Comparison of ENCODE assay signal across 8 cellular contexts in the genomic region with DNA sequence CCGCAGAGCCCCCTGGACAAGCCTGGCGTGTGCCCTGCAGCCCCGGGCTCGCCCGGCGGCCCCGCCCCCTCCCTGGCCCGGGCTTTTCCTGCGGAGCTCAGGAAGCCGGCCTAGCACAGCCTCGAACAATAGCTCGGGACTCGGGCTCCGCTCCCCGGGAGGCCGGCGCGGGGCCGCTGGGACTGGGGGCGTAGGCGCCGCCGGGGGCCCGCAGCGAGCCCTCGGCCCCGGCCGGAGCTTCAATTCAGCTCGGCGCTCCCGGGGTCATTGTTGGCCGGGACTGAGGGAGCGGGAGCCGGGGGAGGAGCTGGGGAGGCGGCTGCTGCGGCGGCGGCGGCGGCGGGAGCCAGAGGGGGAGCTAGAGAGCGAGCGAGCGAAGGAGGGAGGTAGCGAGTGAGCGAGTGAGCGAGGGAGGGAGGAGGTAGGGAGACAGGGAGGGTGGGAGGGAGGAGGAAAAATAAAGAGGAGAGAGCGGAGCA.
A peak's percentile ranks its signal among the peaks of the same experiment; 100 is the strongest.
DNase-seq lines count a peak whose midpoint lies in the region; ATAC-seq lines count a peak whose summit lies in the region.

No MANE protein-coding gene starts in this region.

- DNase-seq in Ammon's horn (ENCODE audit: low spot score): peak; percentile 92
- peak; percentile 79 for DNase-seq in HPDE6-E6E7 (ENCODE audit: extremely low spot score)
- peak; percentile 87 for DNase-seq in NCI-H82 treated with DMSO at 0.1 percent for 48 hours (lab: John Stamatoyannopoulos, UW; ENCODE audit: unreplicated experiment)
- peak; percentile 44 for DNase-seq in activated T-cell treated with anti-CD3 and anti-CD28 coated beads for 1 hour (ENCODE audit: low read depth)
- DNase-seq in epidermal melanocyte (ENCODE audit: insufficient read length, low spot score): peak; percentile 82
- peak; percentile 81 for DNase-seq in midbrain (lab: John Stamatoyannopoulos, UW)
- peak; percentile 37 for DNase-seq in stimulated activated CD8-positive, alpha-beta memory T cell treated with anti-CD3 and anti-CD28 coated beads, Interleukin-15, amount 100 ng/mL, for 24 hours (ENCODE audit: low read depth)

- ATAC-seq in GM19452 (IDR thresholded peaks at IDR 0.05; ENCODE audit: unreplicated experiment): peak; percentile 84

Comparison
In these comparisons a context has a peak if more than half of its experiments do, and no peak if none do; other contexts are left out.
1. Peak in every context shown above with its lines: DNase-seq and ATAC-seq.
2. DNase-seq: peak in every context shown above with its lines; median percentile 92 in Ammon's horn; 87 in NCI-H82 treated with DMSO at 0.1 percent for 48 hours; 82 in epidermal melanocyte; 81 in midbrain; 79 in HPDE6-E6E7; 44 in activated T-cell treated with anti-CD3 and anti-CD28 coated beads for 1 hour; 37 in stimulated activated CD8-positive, alpha-beta memory T cell treated with anti-CD3 and anti-CD28 coated beads, Interleukin-15, amount 100 ng/mL, for 24 hours.